In genomic region chr6:100880901-100881706, GRCh38 we compare ENCODE assay signal across 1 cellular context.
TF ChIP-seq lines count a peak whose summit lies in the region.

TSS of gene ASCC3 (minus strand) at chr6:100881329. CDS start at chr6:100867997, 13,332 bp downstream.

TF ChIP-seq in K562, 482 proteins besides CTCF, POLR2A, EP300 and RAD21 (continued from another document):
- TF ChIP-seq CREB3L1 (IDR thresholded peaks at IDR 0.05; ENCODE audit: borderline replicate concordance, low read depth) (peak; percentile 88; the same call in 1 of the 2 replicates), PBX2 (CRISPR knock-in tag; IDR thresholded peaks at IDR 0.05; ENCODE audit: low read depth) (no peak), PBX2 (tag; conservative IDR thresholded peaks at IDR 0.05; ENCODE audit: low read depth) (peak; percentile 36; the same call in 1 of the 2 replicates)
